ENCODE assay signal across 1 cellular context in genomic region chr12:88634008-88634407, GRCh38.
TF ChIP-seq lines count a peak whose summit lies in the region.

No MANE protein-coding gene starts in this region.

TF ChIP-seq in endothelial cell of umbilical vein, 7 proteins besides CTCF, POLR2A, EP300 and RAD21:
- TF ChIP-seq MAX (IDR thresholded peaks at IDR 0.05; ENCODE audit: insufficient read depth, insufficient read length) (no peak), FOS (IDR thresholded peaks at IDR 0.05; ENCODE audit: borderline replicate concordance, insufficient read depth, low read length) (no peak), GATA2 (IDR thresholded peaks at IDR 0.05; ENCODE audit: insufficient read depth, insufficient read length, low read depth, low read length) (no peak), JUN (IDR thresholded peaks at IDR 0.05; ENCODE audit: borderline replicate concordance, insufficient read depth, insufficient read length, low read depth) (no peak), MYC (IDR thresholded peaks at IDR 0.05; ENCODE audit: low read depth, low read length) (no peak), EZH2 (IDR thresholded peaks at IDR 0.05; ENCODE audit: borderline replicate concordance, low read depth, low read length, severe bottlenecking) (no peak), POLR2AphosphoS5 (IDR thresholded peaks at IDR 0.05; ENCODE audit: insufficient read depth, low read depth, low read length) (no peak)
